9 cellular contexts compared by ENCODE assay signal in genomic region chr11:85947431-85948272, GRCh38.
A peak's percentile ranks its signal among the peaks of the same experiment; 100 is the strongest.
DNase-seq lines count a peak whose midpoint lies in the region; ATAC-seq and TF ChIP-seq lines count a peak whose summit lies in the region.
"Had no signal": no experiment of that assay in that cellular context is flagged by ENCODE, and none has a peak within 500 bp of the region (broad histone marks: within the 10 kb centered on the region; RNA-seq: fewer than 3 reads in every experiment).

No MANE protein-coding gene starts in this region.

- no peaks in the 10 kb centered on the region for H3K27me3 Mint-ChIP-seq in activated T-cell treated with anti-CD3 and anti-CD28 coated beads, Interleukin-2, amount 50 U/mL, for 72 hours (ENCODE audit: low read depth)
- H3K27me3 Mint-ChIP-seq: IgD-negative memory B cell had no signal

- DNase-seq in GM10266 (ENCODE audit: extremely low spot score) (peak; percentile 41), right atrium auricular region (ENCODE audit: low spot score) (no peak), WERI-Rb-1 (no peak), Peyer's patch (no peak)
- DNase-seq in activated T-cell treated with anti-CD3 and anti-CD28 coated beads, Interleukin-2, amount 50 U/mL, for 72 hours, result peak; percentile 62 to 65
- DNase-seq in stimulated activated CD8-positive, alpha-beta memory T cell treated with anti-CD3 and anti-CD28 coated beads, Interleukin-4, amount 100 ng/mL, for 48 hours, result peak; percentile 50

- no peak for TF ChIP-seq CTCF in GM10266 (IDR thresholded peaks at IDR 0.05; ENCODE audit: control insufficient read depth, insufficient read depth, low read depth, missing control alignments)
- TF ChIP-seq CTCF in right atrium auricular region (IDR thresholded peaks at IDR 0.05), result no peak
- no peak for TF ChIP-seq CTCF in WERI-Rb-1 (IDR thresholded peaks at IDR 0.05; ENCODE audit: low read depth, low read length)
- no peak for TF ChIP-seq CTCF in Peyer's patch (IDR thresholded peaks at IDR 0.05)

- no peaks in the 10 kb centered on the region for H3K27me3 ChIP-seq in right atrium auricular region
- H3K27me3 ChIP-seq in WERI-Rb-1 (ENCODE audit: insufficient read depth, low read depth, severe bottlenecking), result no peaks in the 10 kb centered on the region
- H3K27me3 ChIP-seq in Peyer's patch, result no peaks in the 10 kb centered on the region

- H3K9me3 Mint-ChIP-seq in activated T-cell treated with anti-CD3 and anti-CD28 coated beads, Interleukin-2, amount 50 U/mL, for 72 hours, result peaks cover 17 to 22% of the 10 kb centered on the region in 2 donors

- H3K4me1 ChIP-seq in right atrium auricular region, result peaks cover 0 to 31% of the 10 kb centered on the region in 2 donors
- H3K4me1 ChIP-seq in Peyer's patch, result peaks cover 0 to 6% (median 0%) of the 10 kb centered on the region in 4 donors

- H3K27ac ChIP-seq in right atrium auricular region, result peak overlapping the region; percentile 41 to 53
- no peak overlapping the region for H3K27ac ChIP-seq in WERI-Rb-1
- H3K27ac ChIP-seq in Peyer's patch, result peak overlapping the region in 2 of 4 donors; percentile 7 to 27

- TF ChIP-seq POLR2A in Peyer's patch (IDR thresholded peaks at IDR 0.05), result no peak

- peaks cover 47% of the 10 kb centered on the region for H3K4me1 Mint-ChIP-seq in activated T-cell treated with anti-CD3 and anti-CD28 coated beads, Interleukin-2, amount 50 U/mL, for 72 hours (ENCODE audit: low read depth)

- peak overlapping the region; percentile 78 to 87 for H3K4me3 Mint-ChIP-seq in activated T-cell treated with anti-CD3 and anti-CD28 coated beads, Interleukin-2, amount 50 U/mL, for 72 hours
- H3K4me3 Mint-ChIP-seq: IgD-negative memory B cell had no signal

- H3K36me3 ChIP-seq in right atrium auricular region (no peaks in the 10 kb centered on the region), WERI-Rb-1 (no peaks in the 10 kb centered on the region), Peyer's patch (no peaks in the 10 kb centered on the region)

- H3K4me3 ChIP-seq in right atrium auricular region (no peak overlapping the region), WERI-Rb-1 (ENCODE audit: low read depth, low read length) (no peak overlapping the region), Peyer's patch (no peak overlapping the region)

- H3K36me3 Mint-ChIP-seq in activated T-cell treated with anti-CD3 and anti-CD28 coated beads, Interleukin-2, amount 50 U/mL, for 72 hours (ENCODE audit: insufficient read depth in 2 of 2), result peaks cover 26 to 34% of the 10 kb centered on the region in 2 donors
- H3K36me3 Mint-ChIP-seq: IgD-negative memory B cell had no signal

- no peaks in the 10 kb centered on the region for H3K9me3 ChIP-seq in right atrium auricular region
- H3K9me3 ChIP-seq in WERI-Rb-1 (ENCODE audit: severe bottlenecking), result peaks cover 6% of the 10 kb centered on the region
- H3K9me3 ChIP-seq in Peyer's patch, result no peaks in the 10 kb centered on the region

- peak; percentile 41 for ATAC-seq in HG02973 (IDR thresholded peaks at IDR 0.05; ENCODE audit: unreplicated experiment)
- peak; percentile 80 to 85 for ATAC-seq in activated T-cell treated with anti-CD3 and anti-CD28 coated beads, Interleukin-2, amount 50 U/mL, for 72 hours (replicated peaks in 1 of 2)
- ATAC-seq in HG02571 (IDR thresholded peaks at IDR 0.05; ENCODE audit: unreplicated experiment), result no peak

- H3K27ac Mint-ChIP-seq in activated T-cell treated with anti-CD3 and anti-CD28 coated beads, Interleukin-2, amount 50 U/mL, for 72 hours, result peak overlapping the region; percentile 93
- H3K27ac Mint-ChIP-seq: IgD-negative memory B cell had no signal

Comparison
In these comparisons a context has a peak if more than half of its experiments do, and no peak if none do; other contexts are left out.
1. DNase-seq: peak in GM10266 (single experiment), activated T-cell treated with anti-CD3 and anti-CD28 coated beads, Interleukin-2, amount 50 U/mL, for 72 hours (2 of 2) and stimulated activated CD8-positive, alpha-beta memory T cell treated with anti-CD3 and anti-CD28 coated beads, Interleukin-4, amount 100 ng/mL, for 48 hours (single experiment); none in right atrium auricular region (single experiment), WERI-Rb-1 (single experiment) and Peyer's patch (0 of 3).